8 cellular contexts compared by ENCODE assay signal in genomic region chr1:6601049-6601864, GRCh38. TPM values are rescaled to one million over a fixed set of nuclear protein-coding genes. Genes with fewer than 3 reads are reported as not detected.
A peak's percentile ranks its signal among the peaks of the same experiment; 100 is the strongest.
DNase-seq lines count a peak whose midpoint lies in the region; ATAC-seq and TF ChIP-seq lines count a peak whose summit lies in the region.

No MANE protein-coding gene starts in this region.

- WGBS in lung, 2 donors: 0% methylated on average over 35 of the region's 35 CpGs

- DNase-seq in DMS53 treated with DMSO at 0.1 percent for 48 hours (lab: John Stamatoyannopoulos, UW; ENCODE audit: unreplicated experiment) (peak; percentile 31), HAP-1 (ENCODE audit: low spot score in 2 of 2) (peak; percentile 51 to 58), NCI-H446 treated with DMSO at 0.1 percent for 48 hours (lab: John Stamatoyannopoulos, UW) (peak; percentile 33), lung (ENCODE audit: low spot score) (peak; percentile 83)
- peak; percentile 88 for DNase-seq in activated CD8-positive, alpha-beta memory T cell treated with anti-CD3 and anti-CD28 coated beads for 24 hours
- peak; percentile 26 for DNase-seq in effector CD8-positive, alpha-beta T cell (lab: John Stamatoyannopoulos, UW)
- peak; percentile 54 to 75 (median 69) for DNase-seq in stimulated activated CD4-positive, alpha-beta T cell treated with anti-CD3 and anti-CD28 coated beads, TNF-alpha, amount 100 ng/mL, for 4 hours (ENCODE audit: low read depth in 3 of 3)

- H3K9me3 ChIP-seq in HAP-1 (no peaks in the 10 kb centered on the region), lung (ENCODE audit: control insufficient read depth in 2 of 2, insufficient read depth in 1 of 2, low read length in 1 of 2) (no peaks in the 10 kb centered on the region)

- no peaks in the 10 kb centered on the region for H3K27me3 ChIP-seq in HAP-1 (ENCODE audit: low read depth)
- H3K27me3 ChIP-seq in lung (ENCODE audit: control insufficient read depth, insufficient read depth): no peaks in the 10 kb centered on the region

- H3K36me3 ChIP-seq in HAP-1 (replicated peaks) (peaks cover 31% of the 10 kb centered on the region), lung (ENCODE audit: control insufficient read depth in 2 of 2, insufficient read depth in 2 of 2, low read length in 2 of 2) (peaks cover 0 to 23% of the 10 kb centered on the region in 2 donors)

- no peak for TF ChIP-seq CTCF in lung (IDR thresholded peaks at IDR 0.05; ENCODE audit: control extremely low read depth, extremely low read depth)

- ATAC-seq in lung (ENCODE audit: insufficient read depth, low FRiP score) (peak; percentile 45), GM19397 (IDR thresholded peaks at IDR 0.05; ENCODE audit: unreplicated experiment) (no peak)

- H3K27ac ChIP-seq in lung (ENCODE audit: low read depth in 1 of 2, low read length in 1 of 2): peak overlapping the region; percentile 94 to 95

- H3K4me1 ChIP-seq in HAP-1: peaks cover 9% of the 10 kb centered on the region
- peaks cover 3 to 16% of the 10 kb centered on the region in 2 donors for H3K4me1 ChIP-seq in lung (ENCODE audit: control insufficient read depth in 2 of 2, insufficient read depth in 2 of 2, low read length in 2 of 2)

- in situ Hi-C loops in HAP-1 (cut with MboI; ENCODE audit: low sequenced_read_pairs): no loop called here

- H3K4me3 ChIP-seq in HAP-1: peak overlapping the region; percentile 71
- H3K4me3 ChIP-seq in lung: peak overlapping the region; percentile 95

RNA-seq across cellular contexts. Expression of gene KLHL21, which starts 1.4 kb away (rescaled TPM):
- total RNA-seq in lung: 10 to 100 TPM; 16.0 to 31.3 TPM
- 10 to 100 TPM in 1 of 2 donors, 1 to 10 TPM in 1; 9.2 to 23.3 TPM for polyA plus RNA-seq in lung

RNA-seq across cellular contexts. Expression of gene PHF13, which starts 12.3 kb away (rescaled TPM):
- 10 to 100 TPM in 1 of 2 donors, 1 to 10 TPM in 1; 8.9 to 20.6 TPM for total RNA-seq in lung
- 1 to 10 TPM; 5.4 to 5.6 TPM for polyA plus RNA-seq in lung

RNA-seq across cellular contexts. Expression of gene ZBTB48, which starts 21.5 kb away (rescaled TPM):
- 10 to 100 TPM; 21.6 to 41.3 TPM for total RNA-seq in lung
- polyA plus RNA-seq in lung: 10 to 100 TPM; 33.0 to 35.5 TPM

RNA-seq across cellular contexts. Expression of gene THAP3, which starts 23.4 kb away (rescaled TPM):
- 10 to 100 TPM; 12.6 to 26.5 TPM for total RNA-seq in lung
- polyA plus RNA-seq in lung: 10 to 100 TPM; 17.8 to 23.8 TPM

RNA-seq across cellular contexts. Expression of gene TAS1R1, which starts 46.1 kb away (rescaled TPM):
- total RNA-seq in lung: under 1 TPM; 0.21 to 0.51 TPM
- under 1 TPM; 0.02 to 0.08 TPM for polyA plus RNA-seq in lung

Comparison
In these comparisons a context has a peak if more than half of its experiments do, and no peak if none do; other contexts are left out.
1. DNase-seq: peak in every context shown above with its lines; median percentile 88 in activated CD8-positive, alpha-beta memory T cell treated with anti-CD3 and anti-CD28 coated beads for 24 hours; 83 in lung; 69 in stimulated activated CD4-positive, alpha-beta T cell treated with anti-CD3 and anti-CD28 coated beads, TNF-alpha, amount 100 ng/mL, for 4 hours; 54 in HAP-1; 33 in NCI-H446 treated with DMSO at 0.1 percent for 48 hours; 31 in DMS53 treated with DMSO at 0.1 percent for 48 hours; 26 in effector CD8-positive, alpha-beta T cell.